Comparison of ENCODE assay signal across 8 cellular contexts in genomic region chrX:129984196-129984962, GRCh38. TPM values are rescaled to one million over a fixed set of nuclear protein-coding genes. Genes with fewer than 3 reads are reported as not detected.
DNase-seq lines count a peak whose midpoint lies in the region; ATAC-seq lines count a peak whose summit lies in the region.

No MANE protein-coding gene starts in this region.

- DNase-seq in activated CD4-positive, alpha-beta T cell treated with anti-CD3 and anti-CD28 coated beads for 36 hours: peak; percentile 49
- DNase-seq in activated CD4-positive, alpha-beta T cell treated with anti-CD3 and anti-CD28 coated beads for 1 hour: no peak
- DNase-seq in T-helper 2 cell (peak in 4 of 5 experiments; percentile 7 to 40 (median 26)), aorta (peak; percentile 58 to 80), NCI-H1417 treated with DMSO at 0.1 percent for 48 hours (lab: John Stamatoyannopoulos, UW) (no peak)

- H3K4me1 Mint-ChIP-seq in activated CD4-positive, alpha-beta T cell treated with anti-CD3 and anti-CD28 coated beads for 36 hours: peaks cover 10% of the 10 kb centered on the region
- H3K4me1 Mint-ChIP-seq in dendritic cell treated with granulocyte-macrophage colony-stimulating factor and Interleukin-4, amounts not matched to agents 40 ng/mL and 50 ng/mL, for 4 days (ENCODE audit: low read depth): peaks cover 29% of the 10 kb centered on the region

- ATAC-seq in activated CD4-positive, alpha-beta T cell treated with anti-CD3 and anti-CD28 coated beads for 36 hours: no peak
- ATAC-seq in aorta (ENCODE audit: low FRiP score): no peak
- no peak for ATAC-seq in HG02973 (IDR thresholded peaks at IDR 0.05; ENCODE audit: unreplicated experiment)

- CTCF ChIA-PET in activated CD4-positive, alpha-beta T cell treated with anti-CD3 and anti-CD28 coated beads for 36 hours (lab: Charles Lee): interaction anchor here (0.5 kb wide), 1 partner anchor 84 kb away, joined by 3 read pairs; no protein-coding TSS in a partner anchor

- H3K27ac ChIP-seq in mesodermal cell (ENCODE audit: low read depth, low read length, severe bottlenecking) (no peak overlapping the region), aorta (ENCODE audit: low read depth in 1 of 2, low read length in 2 of 2) (no peak overlapping the region)

- POLR2A ChIA-PET in activated CD4-positive, alpha-beta T cell treated with anti-CD3 and anti-CD28 coated beads for 36 hours (lab: Charles Lee): no interaction called here

- H3K4me1 ChIP-seq in mesodermal cell (ENCODE audit: control insufficient read depth, insufficient read depth, low read length, poor library complexity, severe bottlenecking): peaks cover 6% of the 10 kb centered on the region
- no peaks in the 10 kb centered on the region for H3K4me1 ChIP-seq in aorta (ENCODE audit: control insufficient read depth in 1 of 2, insufficient read depth in 2 of 2, low read length in 2 of 2)

- H3K4me3 ChIP-seq in mesodermal cell (ENCODE audit: extremely low read depth, insufficient read depth, low read length, poor library complexity, severe bottlenecking) (peak overlapping the region; percentile 46), aorta (ENCODE audit: low read length in 2 of 2) (no peak overlapping the region)

- no peaks in the 10 kb centered on the region for H3K27me3 Mint-ChIP-seq in activated CD4-positive, alpha-beta T cell treated with anti-CD3 and anti-CD28 coated beads for 36 hours
- peaks cover 3% of the 10 kb centered on the region for H3K27me3 Mint-ChIP-seq in dendritic cell treated with granulocyte-macrophage colony-stimulating factor and Interleukin-4, amounts not matched to agents 40 ng/mL and 50 ng/mL, for 4 days

- intact Hi-C loops in activated CD4-positive, alpha-beta T cell treated with anti-CD3 and anti-CD28 coated beads for 36 hours (cut with DNase I, micrococcal nuclease): loop anchor here in 1 of 2 experiments (1.0 to 5.0 kb wide), 5 partner anchors 40 to 918 kb away; partner anchors contain the start of genes ENOX2, SLC25A14 and ZNF280C
- intact Hi-C loops in dendritic cell treated with granulocyte-macrophage colony-stimulating factor and Interleukin-4, amounts not matched to agents 40 ng/mL and 50 ng/mL, for 4 days (cut with micrococcal nuclease): loop anchor here (5.0 kb wide), 1 partner anchor 918 kb away; the partner anchor contains the start of gene ENOX2
- intact Hi-C loops in aorta (cut with DNase I): loop anchor here in 1 of 2 donors (5.0 kb wide), 1 partner anchor 52 kb away; no protein-coding TSS in a partner anchor

- no peaks in the 10 kb centered on the region for H3K27me3 ChIP-seq in aorta (ENCODE audit: control insufficient read depth in 1 of 2, insufficient read depth in 2 of 2, low read length in 1 of 2)

- no peaks in the 10 kb centered on the region for H3K36me3 ChIP-seq in mesodermal cell (ENCODE audit: control insufficient read depth, insufficient read depth, low read length)
- H3K36me3 ChIP-seq in aorta (ENCODE audit: control insufficient read depth in 1 of 2, insufficient read depth in 2 of 2, low read length in 1 of 2): no peaks in the 10 kb centered on the region

- peak overlapping the region; percentile 58 for H3K27ac Mint-ChIP-seq in activated CD4-positive, alpha-beta T cell treated with anti-CD3 and anti-CD28 coated beads for 36 hours
- peak overlapping the region; percentile 72 for H3K27ac Mint-ChIP-seq in dendritic cell treated with granulocyte-macrophage colony-stimulating factor and Interleukin-4, amounts not matched to agents 40 ng/mL and 50 ng/mL, for 4 days

- H3K36me3 Mint-ChIP-seq in activated CD4-positive, alpha-beta T cell treated with anti-CD3 and anti-CD28 coated beads for 36 hours (ENCODE audit: low read depth): no peaks in the 10 kb centered on the region
- H3K36me3 Mint-ChIP-seq in dendritic cell treated with granulocyte-macrophage colony-stimulating factor and Interleukin-4, amounts not matched to agents 40 ng/mL and 50 ng/mL, for 4 days (ENCODE audit: low read depth): no peaks in the 10 kb centered on the region

- no peaks in the 10 kb centered on the region for H3K9me3 Mint-ChIP-seq in activated CD4-positive, alpha-beta T cell treated with anti-CD3 and anti-CD28 coated beads for 36 hours (ENCODE audit: low read depth)
- no peaks in the 10 kb centered on the region for H3K9me3 Mint-ChIP-seq in dendritic cell treated with granulocyte-macrophage colony-stimulating factor and Interleukin-4, amounts not matched to agents 40 ng/mL and 50 ng/mL, for 4 days

- H3K9me3 ChIP-seq in mesodermal cell (ENCODE audit: control insufficient read depth, low read length): no peaks in the 10 kb centered on the region
- H3K9me3 ChIP-seq in aorta (ENCODE audit: control insufficient read depth, low read length): no peaks in the 10 kb centered on the region

- WGBS in mesodermal cell (ENCODE audit: insufficient coverage in 2 of 2), 2 experiments: 3 to 5% methylated on average over 6 to 18 of the region's 63 CpGs
- WGBS in aorta, 2 donors: 2 to 33% methylated on average over 52 to 63 of the region's 63 CpGs

- peak overlapping the region; percentile 69 for H3K4me3 Mint-ChIP-seq in activated CD4-positive, alpha-beta T cell treated with anti-CD3 and anti-CD28 coated beads for 36 hours
- H3K4me3 Mint-ChIP-seq in dendritic cell treated with granulocyte-macrophage colony-stimulating factor and Interleukin-4, amounts not matched to agents 40 ng/mL and 50 ng/mL, for 4 days: peak overlapping the region; percentile 84

RNA-seq across cellular contexts. Expression of gene BCORL1, which starts 1.9 kb away (rescaled TPM):
- 1 to 10 TPM; 8.3 to 8.5 TPM for total RNA-seq in activated CD4-positive, alpha-beta T cell treated with anti-CD3 and anti-CD28 coated beads for 36 hours
- polyA plus RNA-seq in mesodermal cell (2013, experiment 1 of 2): 23.1 TPM
- polyA plus RNA-seq in mesodermal cell (2013, experiment 2 of 2): 21.1 TPM
- 10 to 100 TPM; 22.1 to 26.9 TPM for total RNA-seq in aorta
- polyA plus RNA-seq in aorta: 1 to 10 TPM; 2.6 to 4.4 TPM

Comparison
In these comparisons a context has a peak if more than half of its experiments do, and no peak if none do; other contexts are left out.
1. DNase-seq: peak in activated CD4-positive, alpha-beta T cell treated with anti-CD3 and anti-CD28 coated beads for 36 hours (single experiment), T-helper 2 cell (4 of 5) and aorta (2 of 2); none in activated CD4-positive, alpha-beta T cell treated with anti-CD3 and anti-CD28 coated beads for 1 hour (single experiment) and NCI-H1417 treated with DMSO at 0.1 percent for 48 hours (single experiment).